ENCODE assay signal across 10 cellular contexts in genomic region chr7:140005754-140006503, GRCh38. TPM values are rescaled to one million over a fixed set of nuclear protein-coding genes. Genes with fewer than 3 reads are reported as not detected.
DNase-seq lines count a peak whose midpoint lies in the region; TF ChIP-seq lines count a peak whose summit lies in the region.
"Had no signal": no experiment of that assay in that cellular context is flagged by ENCODE, and none has a peak within 500 bp of the region (broad histone marks: within the 10 kb centered on the region; RNA-seq: fewer than 3 reads in every experiment).

No MANE protein-coding gene starts in this region.

- H3K36me3 Mint-ChIP-seq in CD14-positive monocyte, result peaks cover 61 to 85% of the 10 kb centered on the region in 2 donors
- H3K36me3 Mint-ChIP-seq: activated naive CD8-positive, alpha-beta T cell treated with anti-CD3 and anti-CD28 coated beads, Interleukin-2, amount 10 ng/mL, durations not matched to agents 7 days and 5 days had no signal

- intact Hi-C loops in spleen (cut with DNase I; ENCODE audit: low total_unique reads), result loop anchor here (10.0 kb wide), 1 partner anchor 391 kb away; no protein-coding TSS in a partner anchor
- intact Hi-C loops in CD14-positive monocyte (cut with micrococcal nuclease), result loop anchor here in 1 of 2 donors (10.0 kb wide), 1 partner anchor 361 kb away; no protein-coding TSS in a partner anchor

- H3K4me1 Mint-ChIP-seq in CD14-positive monocyte, result peaks cover 4% of the 10 kb centered on the region
- H3K4me1 Mint-ChIP-seq: activated naive CD8-positive, alpha-beta T cell treated with anti-CD3 and anti-CD28 coated beads, Interleukin-2, amount 10 ng/mL, durations not matched to agents 7 days and 5 days had no signal

- H3K27me3 ChIP-seq in spleen (replicated peaks in 1 of 7) (no peaks in the 10 kb centered on the region), tibial nerve (no peaks in the 10 kb centered on the region)

- H3K4me3 Mint-ChIP-seq in CD14-positive monocyte, result no peak overlapping the region
- H3K4me3 Mint-ChIP-seq: activated naive CD8-positive, alpha-beta T cell treated with anti-CD3 and anti-CD28 coated beads, Interleukin-2, amount 10 ng/mL, durations not matched to agents 7 days and 5 days had no signal

- H3K9me3 ChIP-seq in spleen, result no peaks in the 10 kb centered on the region
- no peaks in the 10 kb centered on the region for H3K9me3 ChIP-seq in tibial nerve

- H3K27ac Mint-ChIP-seq in CD14-positive monocyte, result peak overlapping the region in 2 of 7 donors; percentile 18 to 60
- H3K27ac Mint-ChIP-seq: activated naive CD8-positive, alpha-beta T cell treated with anti-CD3 and anti-CD28 coated beads, Interleukin-2, amount 10 ng/mL, durations not matched to agents 7 days and 5 days had no signal

- H3K27ac ChIP-seq in spleen (no peak overlapping the region), tibial nerve (no peak overlapping the region)
- H3K27ac ChIP-seq: C4-2B had no signal

- no peak for TF ChIP-seq CTCF in spleen (IDR thresholded peaks at IDR 0.05 in 8 of 11, conservative IDR thresholded peaks at IDR 0.05 in 3 of 11)
- TF ChIP-seq CTCF in CD14-positive monocyte (IDR thresholded peaks at IDR 0.05), result no peak
- peak in 2 of 5 experiments; percentile 11 to 15 for TF ChIP-seq CTCF in tibial nerve (IDR thresholded peaks at IDR 0.05)

- TF ChIP-seq EP300 in tibial nerve (IDR thresholded peaks at IDR 0.05), result no peak

- DNase-seq in NCI-H748 (lab: John Stamatoyannopoulos, UW; ENCODE audit: unreplicated experiment), result peak; percentile 16
- DNase-seq in NCI-H748 treated with DMSO at 0.1 percent for 48 hours (lab: John Stamatoyannopoulos, UW), result no peak
- peak; percentile 32 for DNase-seq in RPMI7951 (ENCODE audit: low read depth)
- DNase-seq in glomerular visceral epithelial cell (ENCODE audit: extremely low spot score), result peak; percentile 33
- DNase-seq in spleen, result peak; percentile 54
- no peak for DNase-seq in CD14-positive monocyte (ENCODE audit: low spot score)
- DNase-seq in tibial nerve (ENCODE audit: low spot score in 2 of 2), result no peak
- DNase-seq in NCI-H2081 treated with DMSO at 0.1 percent for 48 hours (lab: John Stamatoyannopoulos, UW), result no peak
- DNase-seq: activated naive CD8-positive, alpha-beta T cell treated with anti-CD3 and anti-CD28 coated beads, Interleukin-2, amount 10 ng/mL, durations not matched to agents 7 days and 5 days had no signal

- H3K9me3 Mint-ChIP-seq in CD14-positive monocyte, result peaks cover 0 to 3% (median 0%) of the 10 kb centered on the region in 7 donors
- H3K9me3 Mint-ChIP-seq: activated naive CD8-positive, alpha-beta T cell treated with anti-CD3 and anti-CD28 coated beads, Interleukin-2, amount 10 ng/mL, durations not matched to agents 7 days and 5 days had no signal

- H3K27me3 Mint-ChIP-seq in CD14-positive monocyte (ENCODE audit: low read depth in 3 of 3), result peaks cover 0 to 3% (median 3%) of the 10 kb centered on the region in 3 donors
- H3K27me3 Mint-ChIP-seq: activated naive CD8-positive, alpha-beta T cell treated with anti-CD3 and anti-CD28 coated beads, Interleukin-2, amount 10 ng/mL, durations not matched to agents 7 days and 5 days had no signal

- 65 to 75% (median 69%) methylated on average over 9 to 13 of the region's 13 CpGs for WGBS in spleen, 5 donors
- WGBS in tibial nerve, 2 donors, result 48 to 50% methylated on average over 13 of the region's 13 CpGs

- no peak overlapping the region for H3K4me3 ChIP-seq in spleen
- H3K4me3 ChIP-seq in tibial nerve, result no peak overlapping the region

- peaks cover 0 to 65% (median 4%) of the 10 kb centered on the region in 6 donors for H3K36me3 ChIP-seq in spleen
- H3K36me3 ChIP-seq in tibial nerve, result no peaks in the 10 kb centered on the region

- peaks cover 0 to 6% (median 4%) of the 10 kb centered on the region in 6 donors for H3K4me1 ChIP-seq in spleen
- H3K4me1 ChIP-seq in tibial nerve, result no peaks in the 10 kb centered on the region

- TF ChIP-seq POLR2A in spleen (IDR thresholded peaks at IDR 0.05) (no peak), tibial nerve (IDR thresholded peaks at IDR 0.05) (no peak)

RNA-seq across cellular contexts. Expression of gene PARP12, which starts 56.8 kb away (rescaled TPM):
- 20.3 and 23.1 TPM in 2 replicates for total RNA-seq in RPMI7951 (2014; rRNA removed; shearing (Covaris generic))
- total RNA-seq in spleen, result 100 to 1,000 TPM in 1 of 7 donors, 10 to 100 TPM in 6; 60.8 to 101 (median 77.5) TPM
- 10 to 100 TPM; 26.9 to 68.4 (median 59.2) TPM for polyA plus RNA-seq in spleen
- 10 to 100 TPM; 16.7 to 37.8 TPM for polyA plus RNA-seq in CD14-positive monocyte
- total RNA-seq in tibial nerve, result 10 to 100 TPM; 40.0 to 54.2 (median 44.2) TPM

Comparison
In these comparisons a context has a peak if more than half of its experiments do, and no peak if none do; other contexts are left out.
1. DNase-seq: peak in NCI-H748 (single experiment), RPMI7951 (single experiment), glomerular visceral epithelial cell (single experiment) and spleen (single experiment); none in NCI-H748 treated with DMSO at 0.1 percent for 48 hours (single experiment), CD14-positive monocyte (single experiment), tibial nerve (0 of 2) and NCI-H2081 treated with DMSO at 0.1 percent for 48 hours (single experiment).